ENCODE assay signal across 26 cellular contexts in the genomic region with DNA sequence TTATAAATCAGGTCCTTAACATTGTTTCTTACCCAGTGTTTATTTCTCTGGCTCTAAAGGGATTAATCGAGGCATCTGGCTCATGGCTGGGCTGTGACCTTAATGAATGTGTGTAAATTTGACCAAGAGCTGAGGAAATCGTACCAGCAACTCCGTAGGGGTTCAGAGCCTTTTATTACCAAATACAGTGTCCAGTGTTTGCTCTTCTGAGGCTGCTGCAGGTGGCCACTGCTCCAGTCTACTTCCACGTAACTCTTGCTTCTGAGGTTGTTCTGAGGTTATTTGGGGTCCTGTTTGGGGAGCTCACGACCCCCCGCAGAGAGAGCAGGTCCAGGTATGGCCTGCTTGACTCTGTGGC. TPM values are rescaled to one million over a fixed set of nuclear protein-coding genes. Genes with fewer than 3 reads are reported as not detected.
DNase-seq lines count a peak whose midpoint lies in the region; ATAC-seq and TF ChIP-seq lines count a peak whose summit lies in the region.
"Had no signal": no experiment of that assay in that cellular context is flagged by ENCODE, and none has a peak within 500 bp of the region (broad histone marks: within the 10 kb centered on the region; RNA-seq: fewer than 3 reads in every experiment).

No MANE protein-coding gene starts in this region.

- no peak overlapping the region for H3K4me2 ChIP-seq in H9 (ENCODE audit: insufficient read depth, insufficient read length, low read length)
- H3K4me2 ChIP-seq: smooth muscle cell had no signal

- no peak overlapping the region for H3K56ac ChIP-seq in H9 (ENCODE audit: insufficient read length, low read depth, low read length)

- peaks cover 0 to 2% of the 10 kb centered on the region in 2 experiments; a peak in 1 of 4 replicates for H3K4me1 Mint-ChIP-seq in H9
- H3K4me1 Mint-ChIP-seq: CD14-positive monocyte had no signal

- H3K9ac ChIP-seq in H9 (ENCODE audit: extremely low read depth, insufficient read length, low read length), result no peak overlapping the region

- no peak overlapping the region for H3K4me3 ChIP-seq in fibroblast of villous mesenchyme (ENCODE audit: low read depth, low read length)
- H3K4me3 ChIP-seq: adrenal gland, lung, psoas muscle, smooth muscle cell, testis had no signal

- no peaks in the 10 kb centered on the region for H3K9me3 Mint-ChIP-seq in H9
- H3K9me3 Mint-ChIP-seq: activated CD4-positive, alpha-beta memory T cell treated with anti-CD3 and anti-CD28 coated beads for 36 hours; activated T-cell treated with anti-CD3 and anti-CD28 coated beads, Interleukin-2, amount 50 U/mL, for 4 hours had no signal

- H2AK5ac ChIP-seq in H9 (ENCODE audit: insufficient read length, low read length), result no peak overlapping the region

- no peak overlapping the region for H3T11ph ChIP-seq in H9 (ENCODE audit: low read length)

- H2BK12ac ChIP-seq in H9 (ENCODE audit: insufficient read length, low read depth, low read length), result no peak overlapping the region

- H2BK20ac ChIP-seq in H9 (ENCODE audit: low read depth, low read length, poor library complexity, severe bottlenecking), result no peak overlapping the region

- no peak overlapping the region for H2BK120ac ChIP-seq in H9 (ENCODE audit: low read depth, low read length, poor library complexity, severe bottlenecking)

- no peak overlapping the region for H3K27ac ChIP-seq in H9 (ENCODE audit: insufficient read length, low read depth, low read length)
- H3K27ac ChIP-seq: adrenal gland, brain microvascular endothelial cell, HL-60, neutrophil, testis had no signal

- H3K79me1 ChIP-seq in H9 (ENCODE audit: insufficient read depth, low read depth, low read length, poor library complexity, severe bottlenecking), result no peaks in the 10 kb centered on the region

- no peaks in the 10 kb centered on the region for H3K27me3 Mint-ChIP-seq in H9 (ENCODE audit: low read depth)
- H3K27me3 Mint-ChIP-seq: activated CD4-positive, alpha-beta memory T cell treated with anti-CD3 and anti-CD28 coated beads for 36 hours had no signal

- H4K91ac ChIP-seq in H9 (ENCODE audit: insufficient read length, low read depth, low read length), result no peak overlapping the region

- intact Hi-C loops in sciatic nerve (cut with DNase I), result no loop called here

- CTCF ChIA-PET in GM10248 (lab: Yijun Ruan, JAX), result no interaction called here

- no peak overlapping the region for H3K14ac ChIP-seq in H9 (ENCODE audit: insufficient read depth, low read length)

- no peak overlapping the region for H2BK5ac ChIP-seq in H9 (ENCODE audit: insufficient read length, low read length)

- H3K23ac ChIP-seq in H9 (ENCODE audit: insufficient read length, low read depth, low read length), result no peak overlapping the region

- no peak overlapping the region for H3K4me3 Mint-ChIP-seq in H9
- H3K4me3 Mint-ChIP-seq: activated CD4-positive, alpha-beta memory T cell treated with anti-CD3 and anti-CD28 coated beads for 36 hours; activated T-cell treated with anti-CD3 and anti-CD28 coated beads, Interleukin-2, amount 50 U/mL, for 4 hours; CD14-positive monocyte had no signal

- POLR2A ChIA-PET in GM10248 (lab: Yijun Ruan, JAX), result no interaction called here

- DNase-seq in H9 (peak; percentile 8), NCI-H69 (lab: John Stamatoyannopoulos, UW) (peak; percentile 58), fibroblast of villous mesenchyme (ENCODE audit: low read depth) (peak; percentile 31), sciatic nerve (ENCODE audit: low spot score) (peak; percentile 45), COR-L47 (lab: John Stamatoyannopoulos, UW) (no peak), GM10248 (ENCODE audit: extremely low spot score) (no peak)
- no peak for DNase-seq in stimulated activated naive CD8-positive, alpha-beta T cell treated with anti-CD3 and anti-CD28 coated beads, Interleukin-15, Interleukin-2, amounts not matched to agents 100 U/mL and 50 U/mL, for 24 hours
- DNase-seq: activated CD4-positive, CD25-positive, alpha-beta regulatory T cell; activated T-cell treated with anti-CD3 and anti-CD28 coated beads, Interleukin-2, amount 50 U/mL, for 4 hours; brain microvascular endothelial cell; kidney; NCI-H2081; NCI-H345; psoas muscle; SHP77 treated with DMSO at 0.1 percent for 48 hours; stimulated activated CD4-positive, alpha-beta T cell treated with anti-CD3 and anti-CD28 coated beads, Interleukin-2, amount 100 ng/mL, for 24 hours; SW 1271 had no signal

- no peaks in the 10 kb centered on the region for H4K20me1 ChIP-seq in H9 (ENCODE audit: control insufficient read depth, insufficient read depth, insufficient read length)

- H3K36me3 Mint-ChIP-seq in H9 (ENCODE audit: insufficient read depth in 1 of 3, low read depth in 3 of 3), result no peaks in the 10 kb centered on the region

- H3K4me1 ChIP-seq in H9 (ENCODE audit: insufficient read depth, low read length), result no peaks in the 10 kb centered on the region
- H3K4me1 ChIP-seq: testis had no signal

- no peak overlapping the region for H2AFZ ChIP-seq in H9 (ENCODE audit: low read length)

- H3K27ac Mint-ChIP-seq in H9, result peak overlapping the region in 1 of 3 experiments; percentile 56; a peak in 1 of 7 replicates
- H3K27ac Mint-ChIP-seq: activated CD4-positive, alpha-beta memory T cell treated with anti-CD3 and anti-CD28 coated beads for 36 hours; CD14-positive monocyte had no signal

- WGBS in H9 (ENCODE audit: extremely low coverage, insufficient read length, low lambda C conversion rate), result no CpG with 5 or more reads among the region's 6 CpGs

- no peaks in the 10 kb centered on the region for H3K27me3 ChIP-seq in H9 (ENCODE audit: insufficient read depth, low read length)
- H3K27me3 ChIP-seq: adrenal gland, neutrophil, testis had no signal

- H4K5ac ChIP-seq in H9 (ENCODE audit: insufficient read length, low read depth, low read length), result no peak overlapping the region

- H4K8ac ChIP-seq in H9 (replicated peaks; ENCODE audit: insufficient read length, low read depth, low read length), result no peak overlapping the region

- H3K79me2 ChIP-seq in H9 (ENCODE audit: insufficient read depth, low read length), result no peaks in the 10 kb centered on the region

- H3K9me3 ChIP-seq in H9 (ENCODE audit: control insufficient read depth, low read depth, low read length), result no peaks in the 10 kb centered on the region
- H3K9me3 ChIP-seq: adrenal gland, neutrophil, psoas muscle, testis had no signal

- TF ChIP-seq CTCF in H9 (conservative IDR thresholded peaks at IDR 0.05), result no peak
- TF ChIP-seq CTCF in fibroblast of villous mesenchyme (IDR thresholded peaks at IDR 0.05; ENCODE audit: insufficient read depth, low read depth, low read length), result no peak
- TF ChIP-seq CTCF in GM10248 (IDR thresholded peaks at IDR 0.05; ENCODE audit: control extremely low read depth, extremely low read depth, low read depth, missing control alignments), result no peak

- H3K23me2 ChIP-seq in H9 (ENCODE audit: insufficient read length, low read depth, low read length, poor library complexity, severe bottlenecking), result no peaks in the 10 kb centered on the region

- H3K4ac ChIP-seq in H9 (ENCODE audit: low read depth, low read length), result no peak overlapping the region

- no peak overlapping the region for H3K18ac ChIP-seq in H9 (ENCODE audit: insufficient read length, low read depth, low read length)

- no peak overlapping the region for H2BK15ac ChIP-seq in H9 (ENCODE audit: low read depth, low read length)

- peak; percentile 84 for ATAC-seq in sciatic nerve
- ATAC-seq in stimulated activated naive CD8-positive, alpha-beta T cell treated with anti-CD3 and anti-CD28 coated beads, Interleukin-15, Interleukin-2, amounts not matched to agents 100 U/mL and 50 U/mL, for 24 hours, result no peak
- ATAC-seq: activated T-cell treated with anti-CD3 and anti-CD28 coated beads, Interleukin-2, amount 50 U/mL, for 4 hours; HCT116 had no signal

RNA-seq across cellular contexts. Expression of a gene that starts 33.6 kb away (rescaled TPM):
- total RNA-seq in H9 (2021) (9.3 and 9.9 TPM in 2 replicates), fibroblast of villous mesenchyme (3.9 and 5.2 TPM in 2 replicates), sciatic nerve (29.4 TPM)

Comparison
In these comparisons a context has a peak if more than half of its experiments do, and no peak if none do; other contexts are left out.
1. DNase-seq: peak in H9 (single experiment), NCI-H69 (single experiment), fibroblast of villous mesenchyme (single experiment) and sciatic nerve (single experiment); none in stimulated activated naive CD8-positive, alpha-beta T cell treated with anti-CD3 and anti-CD28 coated beads, Interleukin-15, Interleukin-2, amounts not matched to agents 100 U/mL and 50 U/mL, for 24 hours (single experiment), COR-L47 (single experiment) and GM10248 (single experiment).